In genomic region chr22:19765477-19766234, GRCh38 we compare ENCODE assay signal across 1 cellular context.
TF ChIP-seq lines count a peak whose summit lies in the region.

No MANE protein-coding gene starts in this region.

TF ChIP-seq in K562, 482 proteins besides CTCF, POLR2A, EP300 and RAD21 (continued from another document):
- TF ChIP-seq ZNF407 (IDR thresholded peaks at IDR 0.05; ENCODE audit: low read depth) (no peak), SMC3 (conservative IDR thresholded peaks at IDR 0.05; ENCODE audit: insufficient read depth, low read depth, low read length) (0 out of 2 replicates have a peak, but pooled peaks have one; percentile 7), ZZZ3 (IDR thresholded peaks at IDR 0.05) (no peak), YY1 (IDR thresholded peaks at IDR 0.05; ENCODE audit: borderline replicate concordance in 1 of 3, control insufficient read depth in 1 of 3, extremely low read depth in 1 of 3, insufficient read depth in 3 of 3, insufficient read length in 1 of 3, insufficient replicate concordance in 2 of 3, low read depth in 1 of 3, low read length in 2 of 3) (peak in 1 of 3 experiments; percentile 33), ZNF77 (CRISPR knock-in tag; IDR thresholded peaks at IDR 0.05) (no peak), PHB (CRISPR knock-in tag; IDR thresholded peaks at IDR 0.05) (0 out of 2 replicates have a peak, but pooled peaks have one; percentile 40), CXXC5 (CRISPR knock-in tag; IDR thresholded peaks at IDR 0.05) (peak; percentile 56), ZNF146 (CRISPR knock-in tag; IDR thresholded peaks at IDR 0.05; ENCODE audit: unreplicated experiment) (no peak), ZFPM2 (CRISPR knock-in tag; IDR thresholded peaks at IDR 0.05) (0 out of 2 replicates have a peak, but pooled peaks have one; percentile 60), HDAC1 (IDR thresholded peaks at IDR 0.05) (peak in 1 of 2 experiments; percentile 4; a peak in 1 of 4 replicates), RB1 (IDR thresholded peaks at IDR 0.05; ENCODE audit: low read depth) (0 out of 2 replicates have a peak, but pooled peaks have one; percentile 15), ZNF311 (CRISPR knock-in tag; IDR thresholded peaks at IDR 0.05) (no peak), ZNF778 (CRISPR knock-in tag; IDR thresholded peaks at IDR 0.05) (no peak), ZNF639 (CRISPR knock-in tag; conservative IDR thresholded peaks at IDR 0.05 in 1 of 2, IDR thresholded peaks at IDR 0.05 in 1 of 2) (peak in 1 of 2 experiments; percentile 7; a peak in 1 of 4 replicates), UBTF (IDR thresholded peaks at IDR 0.05; ENCODE audit: borderline replicate concordance in 1 of 2, low read depth in 2 of 2, low read length in 2 of 2) (peak in 1 of 2 experiments; percentile 60; a peak in 1 of 4 replicates), NRF1 (conservative IDR thresholded peaks at IDR 0.05 in 1 of 2, IDR thresholded peaks at IDR 0.05 in 1 of 2) (peak; percentile 82 to 85), GABPA (tag; conservative IDR thresholded peaks at IDR 0.05; ENCODE audit: low read depth) (peak; percentile 47), MYC (IDR thresholded peaks at IDR 0.05; ENCODE audit: low read depth, low read length) (0 out of 2 replicates have a peak, but pooled peaks have one; percentile 8), MYC (CRISPR knock-in tag; IDR thresholded peaks at IDR 0.05; ENCODE audit: borderline replicate concordance, low read depth) (0 out of 2 replicates have a peak, but pooled peaks have one; percentile 38)
TF ChIP-seq in K562: peak in this region for 38.
